ENCODE assay signal across 1 cellular context in the genomic region with DNA sequence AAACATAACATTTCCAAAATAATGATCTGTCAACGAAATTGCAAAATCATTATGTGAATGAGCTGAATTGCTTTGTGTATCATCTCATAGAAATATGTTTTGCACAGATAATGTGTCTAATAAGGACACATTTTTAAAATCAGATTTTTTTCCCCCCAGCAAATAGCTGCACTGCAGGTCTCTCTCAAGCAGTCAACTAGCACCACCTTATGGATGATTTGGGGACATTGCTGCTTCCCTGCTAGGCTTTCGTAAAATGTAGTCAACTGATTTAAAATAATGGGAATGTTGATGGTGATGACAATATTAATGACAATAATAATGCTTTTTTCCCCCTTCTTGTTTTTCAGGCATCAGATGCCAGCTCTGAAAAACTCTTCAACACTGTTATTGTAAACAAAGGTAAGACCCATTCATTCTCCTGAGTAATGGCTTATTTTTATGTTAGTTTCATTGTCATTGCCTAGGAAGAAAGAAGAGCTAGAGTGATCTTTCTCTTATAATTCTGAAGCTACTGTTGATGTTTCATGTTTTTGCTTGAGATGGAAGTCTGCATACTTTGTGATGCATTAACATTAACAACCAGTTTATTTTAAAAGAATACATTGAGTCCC.
TF ChIP-seq lines count a peak whose summit lies in the region.

No MANE protein-coding gene starts in this region.

TF ChIP-seq in H1, 55 proteins besides CTCF, POLR2A, EP300 and RAD21:
- TF ChIP-seq HDAC2 (IDR thresholded peaks at IDR 0.05; ENCODE audit: borderline replicate concordance in 1 of 2, low read depth in 2 of 2, low read length in 2 of 2) = no peak
- TF ChIP-seq, protein P1, sequence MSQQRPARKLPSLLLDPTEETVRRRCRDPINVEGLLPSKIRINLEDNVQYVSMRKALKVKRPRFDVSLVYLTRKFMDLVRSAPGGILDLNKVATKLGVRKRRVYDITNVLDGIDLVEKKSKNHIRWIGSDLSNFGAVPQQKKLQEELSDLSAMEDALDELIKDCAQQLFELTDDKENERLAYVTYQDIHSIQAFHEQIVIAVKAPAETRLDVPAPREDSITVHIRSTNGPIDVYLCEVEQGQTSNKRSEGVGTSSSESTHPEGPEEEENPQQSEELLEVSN (IDR thresholded peaks at IDR 0.05) = no peak
- no peak for TF ChIP-seq TAF7 (optimal IDR thresholded peaks at IDR 0.05; ENCODE audit: borderline replicate concordance, low read depth, low read length)
- TF ChIP-seq HDAC6 (IDR thresholded peaks at IDR 0.05; ENCODE audit: low read depth, low read length) = no peak
- TF ChIP-seq ASH2L (IDR thresholded peaks at IDR 0.05; ENCODE audit: low read length) = no peak
- TF ChIP-seq FOSL1 (IDR thresholded peaks at IDR 0.05; ENCODE audit: insufficient read depth, low read depth, low read length) = no peak
- no peak for TF ChIP-seq KDM1A (IDR thresholded peaks at IDR 0.05; ENCODE audit: borderline replicate concordance, low read length)
- TF ChIP-seq TAF1 (IDR thresholded peaks at IDR 0.05; ENCODE audit: low read depth, low read length) = no peak
- no peak for TF ChIP-seq PHF8 (conservative IDR thresholded peaks at IDR 0.05; ENCODE audit: low read depth, low read length)
- TF ChIP-seq BACH1 (IDR thresholded peaks at IDR 0.05; ENCODE audit: low read length) = no peak
- TF ChIP-seq SP1 (IDR thresholded peaks at IDR 0.05; ENCODE audit: low read depth, low read length) = no peak
- TF ChIP-seq ZNF274 (IDR thresholded peaks at IDR 0.05; ENCODE audit: borderline replicate concordance, extremely low read depth, low read length) = no peak
- TF ChIP-seq RBBP5 (IDR thresholded peaks at IDR 0.05; ENCODE audit: borderline replicate concordance, low read depth, low read length) = no peak
- no peak for TF ChIP-seq SAP30 (IDR thresholded peaks at IDR 0.05; ENCODE audit: insufficient read depth, insufficient replicate concordance, low read length)
- TF ChIP-seq SIN3A (conservative IDR thresholded peaks at IDR 0.05 in 1 of 2, IDR thresholded peaks at IDR 0.05 in 1 of 2; ENCODE audit: low read depth in 1 of 2, low read length in 2 of 2) = no peak
TF ChIP-seq in H1: peak in this region for 0.
